ENCODE assay signal across 18 cellular contexts in genomic region chr3:138646008-138646407, GRCh38.
"Had no signal": no experiment of that assay in that cellular context is flagged by ENCODE, and none has a peak within 500 bp of the region (broad histone marks: within the 10 kb centered on the region; RNA-seq: fewer than 3 reads in every experiment).

No MANE protein-coding gene starts in this region.

- DNase-seq: dermis blood vessel endothelial cell; dorsolateral prefrontal cortex; effector CD4-positive, alpha-beta T cell; effector memory CD4-positive, alpha-beta T cell; foreskin keratinocyte; gastrocnemius medialis; glutamatergic neuron; head of caudate nucleus; heart right ventricle; hippocampal formation; left cardiac atrium; left lung; left ventricle myocardium superior; lower lobe of right lung; mesenchymal stem cell; mucosa of descending colon; naive B cell had no signal

- H3K4me3 Mint-ChIP-seq: mesothelial cell of epicardium, naive B cell had no signal

- H3K4me1 Mint-ChIP-seq: mesothelial cell of epicardium had no signal

- H3K27ac Mint-ChIP-seq: mesothelial cell of epicardium, naive B cell had no signal

- H3K27me3 Mint-ChIP-seq: naive B cell had no signal
